ENCODE assay signal across 24 cellular contexts in the genomic region with DNA sequence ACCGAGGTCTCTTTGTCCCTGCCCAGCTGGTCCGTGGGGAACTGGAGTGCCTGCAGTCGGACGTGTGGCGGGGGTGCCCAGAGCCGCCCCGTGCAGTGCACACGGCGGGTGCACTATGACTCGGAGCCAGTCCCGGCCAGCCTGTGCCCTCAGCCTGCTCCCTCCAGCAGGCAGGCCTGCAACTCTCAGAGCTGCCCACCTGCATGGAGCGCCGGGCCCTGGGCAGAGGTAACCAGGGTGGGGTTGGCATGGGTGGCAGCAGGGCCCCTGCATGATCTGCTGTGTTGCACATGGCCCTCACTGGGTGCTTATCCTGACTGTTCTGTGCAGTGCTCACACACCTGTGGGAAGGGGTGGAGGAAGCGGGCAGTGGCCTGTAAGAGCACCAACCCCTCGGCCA.
DNase-seq lines count a peak whose midpoint lies in the region; ATAC-seq, FAIRE-seq and TF ChIP-seq lines count a peak whose summit lies in the region.
"Had no signal": no experiment of that assay in that cellular context is flagged by ENCODE, and none has a peak within 500 bp of the region (broad histone marks: within the 10 kb centered on the region; RNA-seq: fewer than 3 reads in every experiment).

No MANE protein-coding gene starts in this region.

- POLR2A ChIA-PET in A549 (lab: Yijun Ruan, JAX) (no interaction called here), K562 (lab: Yijun Ruan, JAX) (no interaction called here)
- POLR2A ChIA-PET in naive thymus-derived CD4-positive, alpha-beta T cell (lab: Charles Lee) = no interaction called here

- H3K9me3 Mint-ChIP-seq in naive thymus-derived CD4-positive, alpha-beta T cell = peaks cover 9 to 46% (median 20%) of the 10 kb centered on the region in 11 donors
- H3K9me3 Mint-ChIP-seq in stimulated activated memory B cell treated with anti-CD40 and anti-IgM and Interleukin-4, amounts not matched to agents 10 μg/mL and 1 μg/mL and 100 μg/mL, for 72 hours = peaks cover 17% of the 10 kb centered on the region

- no TSS peak for BruUV-seq in K562 (replicated peaks; lab: Mats Ljungman, UMichigan)

- H3K4me1 ChIP-seq in A549 = no peaks in the 10 kb centered on the region
- no peaks in the 10 kb centered on the region for H3K4me1 ChIP-seq in K562 (replicated peaks in 1 of 2; ENCODE audit: control insufficient read depth in 2 of 2, insufficient read depth in 2 of 2, low read length in 2 of 2)
- H3K4me1 ChIP-seq in naive thymus-derived CD4-positive, alpha-beta T cell (ENCODE audit: control insufficient read depth in 2 of 2, insufficient read depth in 2 of 2, low read length in 2 of 2) = no peaks in the 10 kb centered on the region
- H3K4me1 ChIP-seq in ascending aorta = no peaks in the 10 kb centered on the region

- TF ChIP-seq CTCF in A549 (IDR thresholded peaks at IDR 0.05) = no peak
- no peak for TF ChIP-seq CTCF in K562 (IDR thresholded peaks at IDR 0.05 in 2 of 3, conservative IDR thresholded peaks at IDR 0.05 in 1 of 3; ENCODE audit: insufficient read depth in 2 of 3, low read depth in 1 of 3, low read length in 3 of 3)
- no peak for TF ChIP-seq CTCF in ascending aorta (IDR thresholded peaks at IDR 0.05)

- H3K9me3 ChIP-seq in A549 = peaks cover 7% of the 10 kb centered on the region; the same call in 1 of the 3 replicates
- H3K9me3 ChIP-seq in K562 (replicated peaks; ENCODE audit: control insufficient read depth, insufficient read depth, low read depth, low read length) = no peaks in the 10 kb centered on the region
- H3K9me3 ChIP-seq in naive thymus-derived CD4-positive, alpha-beta T cell (ENCODE audit: control insufficient read depth in 2 of 3, low read length in 3 of 3) = peaks cover 0 to 13% (median 0%) of the 10 kb centered on the region in 3 experiments
- H3K9me3 ChIP-seq in ascending aorta = peaks cover 0 to 16% of the 10 kb centered on the region in 2 donors
- H3K9me3 ChIP-seq: BE2C had no signal

- FAIRE-seq in A549 (lab: Jason Lieb, UNC) (no peak), K562 (lab: Jason Lieb, UNC) (no peak)
- FAIRE-seq: GM12892, GM18507, HTR-8/SVneo had no signal

- no peak overlapping the region for H3K4me2 ChIP-seq in A549
- no peak overlapping the region for H3K4me2 ChIP-seq in K562 (ENCODE audit: insufficient read depth, low read length)

- no peaks in the 10 kb centered on the region; the same call in 1 of the 2 replicates for H4K20me1 ChIP-seq in K562 (replicated peaks; ENCODE audit: control insufficient read depth, insufficient read depth, low read length)

- no peak for TF ChIP-seq RAD21 in A549 (conservative IDR thresholded peaks at IDR 0.05 in 1 of 2, IDR thresholded peaks at IDR 0.05 in 1 of 2)
- no peak for TF ChIP-seq RAD21 in K562 (CRISPR knock-in tag; conservative IDR thresholded peaks at IDR 0.05 in 1 of 2, IDR thresholded peaks at IDR 0.05 in 1 of 2)

- peaks cover 0 to 9% (median 0%) of the 10 kb centered on the region in 5 donors for H3K27me3 Mint-ChIP-seq in naive thymus-derived CD4-positive, alpha-beta T cell
- no peaks in the 10 kb centered on the region for H3K27me3 Mint-ChIP-seq in stimulated activated memory B cell treated with anti-CD40 and anti-IgM and Interleukin-4, amounts not matched to agents 10 μg/mL and 1 μg/mL and 100 μg/mL, for 72 hours

- CTCF ChIA-PET in A549 (lab: Yijun Ruan, JAX) = no interaction called here
- CTCF ChIA-PET in K562 (lab: Yijun Ruan, JAX; ENCODE audit: low intra/inter-chr PET ratio) = no interaction called here
- CTCF ChIA-PET in naive thymus-derived CD4-positive, alpha-beta T cell (lab: Charles Lee) = no interaction called here

- H3K36me3 Mint-ChIP-seq in naive thymus-derived CD4-positive, alpha-beta T cell = peaks cover 0 to 5% (median 0%) of the 10 kb centered on the region in 5 donors
- no peaks in the 10 kb centered on the region for H3K36me3 Mint-ChIP-seq in stimulated activated memory B cell treated with anti-CD40 and anti-IgM and Interleukin-4, amounts not matched to agents 10 μg/mL and 1 μg/mL and 100 μg/mL, for 72 hours
- H3K36me3 Mint-ChIP-seq: CD4-positive, CD25-positive, alpha-beta regulatory T cell had no signal

- intact Hi-C loops in K562 (cut with micrococcal nuclease) = no loop called here
- intact Hi-C loops in naive thymus-derived CD4-positive, alpha-beta T cell (cut with micrococcal nuclease) = no loop called here
- intact Hi-C loops in ascending aorta (cut with DNase I) = no loop called here

- H3K4me3 ChIP-seq in A549 (no peak overlapping the region), K562 (no peak overlapping the region), ascending aorta (no peak overlapping the region)
- no peak overlapping the region for H3K4me3 ChIP-seq in naive thymus-derived CD4-positive, alpha-beta T cell (ENCODE audit: low read length)

- H3K27me3 ChIP-seq in K562 (ENCODE audit: control insufficient read depth in 2 of 2, insufficient read depth in 2 of 2, low read length in 2 of 2) (peaks cover 8 to 61% of the 10 kb centered on the region in 2 experiments; a peak in 4 of 5 replicates), ascending aorta (no peaks in the 10 kb centered on the region)
- H3K27me3 ChIP-seq in naive thymus-derived CD4-positive, alpha-beta T cell (ENCODE audit: control insufficient read depth in 2 of 2, insufficient read depth in 2 of 2, low read length in 2 of 2) = no peaks in the 10 kb centered on the region
- H3K27me3 ChIP-seq: BE2C had no signal

- no peak overlapping the region for H3K27ac ChIP-seq in A549
- no peak overlapping the region for H3K27ac ChIP-seq in K562 (ENCODE audit: extremely low read depth, low read depth, low read length)
- no peak overlapping the region for H3K27ac ChIP-seq in naive thymus-derived CD4-positive, alpha-beta T cell (ENCODE audit: low read depth, low read length)
- H3K27ac ChIP-seq in ascending aorta = no peak overlapping the region

- DNase-seq in A549 (ENCODE audit: low read depth in 1 of 2, low spot score in 1 of 2) (no peak), K562 (ENCODE audit: extremely low read depth in 1 of 4, low spot score in 3 of 4) (no peak), SIG-M5 treated with dmso at 0.1 percent for 504 hours (lab: John Stamatoyannopoulos, UW; ENCODE audit: unreplicated experiment) (no peak), ascending aorta (ENCODE audit: low spot score in 2 of 2) (no peak), hippocampal formation (lab: John Stamatoyannopoulos, UW) (no peak)
- no peak for DNase-seq in naive thymus-derived CD4-positive, alpha-beta T cell
- DNase-seq: ACHN; BE2C; C1 segment of cervical spinal cord; CD4-positive, CD25-positive, alpha-beta regulatory T cell; CD8-positive, alpha-beta memory T cell; COR-L47; DMS 273 treated with DMSO at 0.1 percent for 48 hours; DMS79; GDM1; GOT3; H7; HFFc6; IMR-90 had no signal

- H3K4me3 Mint-ChIP-seq in naive thymus-derived CD4-positive, alpha-beta T cell = no peak overlapping the region
- no peak overlapping the region for H3K4me3 Mint-ChIP-seq in stimulated activated memory B cell treated with anti-CD40 and anti-IgM and Interleukin-4, amounts not matched to agents 10 μg/mL and 1 μg/mL and 100 μg/mL, for 72 hours
- H3K4me3 Mint-ChIP-seq: CD4-positive, CD25-positive, alpha-beta regulatory T cell; CD8-positive, alpha-beta memory T cell; HFFc6 had no signal

- 82% methylated on average over 15 of the region's 15 CpGs for WGBS in A549 (ENCODE audit: missing lambda C conversion rate)
- 0% methylated on average over 15 of the region's 15 CpGs for WGBS in K562 (ENCODE audit: insufficient coverage, low coverage, missing lambda C conversion rate)

- in situ Hi-C loops in K562 (cut with MboI) = no loop called here

- TF ChIP-seq EP300 in A549 (IDR thresholded peaks at IDR 0.05) (no peak), K562 (IDR thresholded peaks at IDR 0.05; ENCODE audit: low read length) (no peak)

- H3K9ac ChIP-seq in K562 (ENCODE audit: insufficient read depth in 1 of 2, low read depth in 2 of 2, low read length in 2 of 2) = no peak overlapping the region

- no peak overlapping the region for H3K27ac Mint-ChIP-seq in naive thymus-derived CD4-positive, alpha-beta T cell
- no peak overlapping the region for H3K27ac Mint-ChIP-seq in stimulated activated memory B cell treated with anti-CD40 and anti-IgM and Interleukin-4, amounts not matched to agents 10 μg/mL and 1 μg/mL and 100 μg/mL, for 72 hours
- H3K27ac Mint-ChIP-seq: CD4-positive, CD25-positive, alpha-beta regulatory T cell; CD8-positive, alpha-beta memory T cell; HFFc6 had no signal

- TF ChIP-seq POLR2A in A549 (IDR thresholded peaks at IDR 0.05; ENCODE audit: low read length) = no peak
- TF ChIP-seq POLR2A in K562 (conservative IDR thresholded peaks at IDR 0.05) = no peak

- no peaks in the 10 kb centered on the region for H3K4me1 Mint-ChIP-seq in naive thymus-derived CD4-positive, alpha-beta T cell
- no peaks in the 10 kb centered on the region for H3K4me1 Mint-ChIP-seq in stimulated activated memory B cell treated with anti-CD40 and anti-IgM and Interleukin-4, amounts not matched to agents 10 μg/mL and 1 μg/mL and 100 μg/mL, for 72 hours
- H3K4me1 Mint-ChIP-seq: CD4-positive, CD25-positive, alpha-beta regulatory T cell; CD8-positive, alpha-beta memory T cell had no signal

- H3K9me1 ChIP-seq in K562 (ENCODE audit: control insufficient read depth, insufficient read depth, low read length) = no peaks in the 10 kb centered on the region

- no peak overlapping the region for H2AFZ ChIP-seq in K562 (ENCODE audit: low read depth, low read length)

- H3K36me3 ChIP-seq in K562 (ENCODE audit: control insufficient read depth, insufficient read depth, low read length) = no peaks in the 10 kb centered on the region
- no peaks in the 10 kb centered on the region for H3K36me3 ChIP-seq in naive thymus-derived CD4-positive, alpha-beta T cell (ENCODE audit: control insufficient read depth in 2 of 3, insufficient read depth in 3 of 3, low read length in 3 of 3)
- H3K36me3 ChIP-seq in ascending aorta = no peaks in the 10 kb centered on the region
- H3K36me3 ChIP-seq: BE2C had no signal

- no peaks in the 10 kb centered on the region for H3K79me2 ChIP-seq in K562 (ENCODE audit: control insufficient read depth, insufficient read depth, low read length)

- ATAC-seq in A549 (peak; percentile 12 to 37; a peak in 3 of 6 replicates), K562 (peak; percentile 19; the same call in 2 of the 3 replicates)
- peak; percentile 29 for ATAC-seq in naive thymus-derived CD4-positive, alpha-beta T cell
- ATAC-seq in stimulated activated memory B cell treated with anti-CD40 and anti-IgM and Interleukin-4, amounts not matched to agents 10 μg/mL and 1 μg/mL and 100 μg/mL, for 72 hours = peak; percentile 53
- ATAC-seq: HCT116 had no signal

TF ChIP-seq in A549, 52 proteins besides CTCF, POLR2A, EP300 and RAD21 (continues in another document):
- TF ChIP-seq MAZ (IDR thresholded peaks at IDR 0.05; ENCODE audit: borderline replicate concordance, low read depth, low read length) = no peak
- TF ChIP-seq JUN (IDR thresholded peaks at IDR 0.05) = no peak
- no peak for TF ChIP-seq ZSCAN20 (CRISPR knock-in tag; IDR thresholded peaks at IDR 0.05)
- no peak for TF ChIP-seq NR3C1 (IDR thresholded peaks at IDR 0.05)
